ENCODE assay signal across 8 cellular contexts in the genomic region with DNA sequence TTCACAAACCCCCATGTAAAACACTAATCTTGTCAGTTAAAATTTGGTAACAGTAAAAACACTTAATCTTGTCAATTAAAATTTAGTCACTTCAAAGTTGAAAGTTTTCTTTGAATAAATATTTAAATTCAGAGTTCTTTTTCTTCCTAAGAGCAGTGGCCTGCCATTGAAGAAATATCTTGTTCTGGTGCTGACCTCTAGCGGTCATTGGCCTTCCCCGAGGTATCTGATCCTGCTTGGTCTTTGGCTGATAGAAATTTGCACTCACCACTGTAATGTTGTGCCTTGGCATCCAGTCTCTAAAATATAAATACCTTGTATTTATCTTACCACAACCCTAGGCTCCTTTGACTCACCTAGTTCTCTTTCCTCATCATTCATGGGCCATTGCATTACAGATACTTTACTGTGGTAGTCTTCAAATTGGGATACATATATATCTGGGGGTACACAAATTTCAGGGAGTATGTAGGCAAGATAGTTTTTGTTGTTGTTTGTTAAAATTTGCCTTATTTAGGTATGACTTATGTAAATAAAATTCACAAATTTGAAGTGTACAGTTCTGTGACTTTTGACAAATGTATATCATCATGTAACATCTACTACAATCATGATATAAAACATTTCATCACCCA. TPM values are rescaled to one million over a fixed set of nuclear protein-coding genes. Genes with fewer than 3 reads are reported as not detected.
DNase-seq lines count a peak whose midpoint lies in the region; ATAC-seq and TF ChIP-seq lines count a peak whose summit lies in the region.

No MANE protein-coding gene starts in this region.

- H3K23ac ChIP-seq in H9 (ENCODE audit: insufficient read length, low read depth, low read length): no peak overlapping the region

- H3K56ac ChIP-seq in H9 (ENCODE audit: insufficient read length, low read depth, low read length): no peak overlapping the region

- H4K20me1 ChIP-seq in DND-41 (ENCODE audit: insufficient read depth, low read length) (no peaks in the 10 kb centered on the region), H9 (ENCODE audit: control insufficient read depth, insufficient read depth, insufficient read length) (no peaks in the 10 kb centered on the region)

- H4K5ac ChIP-seq in H9 (ENCODE audit: insufficient read length, low read depth, low read length): no peak overlapping the region

- H3K27ac Mint-ChIP-seq in H9: no peak overlapping the region
- H3K27ac Mint-ChIP-seq in T-helper 2 cell treated with Interferon-gamma antibody and Interleukin-4, amounts not matched to agents 5 μg/mL and 100 μg/mL, for 36 hours: no peak overlapping the region

- DNase-seq in DND-41 (peak; percentile 72), H9 (peak; percentile 65), NCI-H1092 (lab: John Stamatoyannopoulos, UW) (peak; percentile 42), amygdala (lab: John Stamatoyannopoulos, UW) (peak in 43 of 56 donors; percentile 1 to 83 (median 35)), hepatic stellate cell (ENCODE audit: low spot score) (peak; percentile 62), skeletal muscle cell (ENCODE audit: low read depth) (peak; percentile 21)
- peak; percentile 46 for DNase-seq in T-helper 2 cell treated with Interferon-gamma antibody and Interleukin-4, amounts not matched to agents 5 μg/mL and 100 μg/mL, for 36 hours (ENCODE audit: low spot score)

- no peak overlapping the region for H3T11ph ChIP-seq in H9 (ENCODE audit: low read length)

- no peaks in the 10 kb centered on the region for H3K23me2 ChIP-seq in H9 (ENCODE audit: insufficient read length, low read depth, low read length, poor library complexity, severe bottlenecking)

- peak; percentile 88 for TF ChIP-seq CTCF in DND-41 (IDR thresholded peaks at IDR 0.05; ENCODE audit: borderline replicate concordance, extremely low read depth, low read length, poor library complexity, severe bottlenecking)
- TF ChIP-seq CTCF in H9 (conservative IDR thresholded peaks at IDR 0.05): peak; percentile 96

- no peak overlapping the region for H3K4me3 Mint-ChIP-seq in H9
- no peak overlapping the region for H3K4me3 Mint-ChIP-seq in T-helper 2 cell treated with Interferon-gamma antibody and Interleukin-4, amounts not matched to agents 5 μg/mL and 100 μg/mL, for 36 hours

- H2BK12ac ChIP-seq in H9 (ENCODE audit: insufficient read length, low read depth, low read length): no peak overlapping the region

- H3K36me3 ChIP-seq in DND-41 (ENCODE audit: insufficient read depth, low read length): no peaks in the 10 kb centered on the region

- H3K4me1 Mint-ChIP-seq in H9: no peaks in the 10 kb centered on the region
- H3K4me1 Mint-ChIP-seq in T-helper 2 cell treated with Interferon-gamma antibody and Interleukin-4, amounts not matched to agents 5 μg/mL and 100 μg/mL, for 36 hours (ENCODE audit: low read depth): peaks cover 2% of the 10 kb centered on the region

- no CpG with 5 or more reads among the region's 2 CpGs for WGBS in H9 (ENCODE audit: extremely low coverage, insufficient read length, low lambda C conversion rate)

- H3K9me3 ChIP-seq in DND-41 (ENCODE audit: insufficient read depth, low read length, severe bottlenecking) (no peaks in the 10 kb centered on the region), H9 (ENCODE audit: control insufficient read depth, low read depth, low read length) (no peaks in the 10 kb centered on the region)

- H3K18ac ChIP-seq in H9 (ENCODE audit: insufficient read length, low read depth, low read length): no peak overlapping the region

- no peak overlapping the region for H4K91ac ChIP-seq in H9 (ENCODE audit: insufficient read length, low read depth, low read length)

- H3K27me3 ChIP-seq in DND-41 (ENCODE audit: insufficient read depth, low read length, poor library complexity): no peaks in the 10 kb centered on the region
- H3K27me3 ChIP-seq in H9 (ENCODE audit: insufficient read depth, low read length): no peaks in the 10 kb centered on the region

- no peak overlapping the region for H4K8ac ChIP-seq in H9 (replicated peaks; ENCODE audit: insufficient read length, low read depth, low read length)

- no peak overlapping the region for H2BK20ac ChIP-seq in H9 (ENCODE audit: low read depth, low read length, poor library complexity, severe bottlenecking)

- peak; percentile 99 for ATAC-seq in DND-41 (ENCODE audit: insufficient read depth, low read depth)
- ATAC-seq in GM19397 (IDR thresholded peaks at IDR 0.05; ENCODE audit: unreplicated experiment): no peak

- H2BK5ac ChIP-seq in H9 (ENCODE audit: insufficient read length, low read length): no peak overlapping the region

- no peak overlapping the region for H3K14ac ChIP-seq in H9 (ENCODE audit: insufficient read depth, low read length)

- no peaks in the 10 kb centered on the region for H3K27me3 Mint-ChIP-seq in H9 (ENCODE audit: low read depth)
- no peaks in the 10 kb centered on the region for H3K27me3 Mint-ChIP-seq in T-helper 2 cell treated with Interferon-gamma antibody and Interleukin-4, amounts not matched to agents 5 μg/mL and 100 μg/mL, for 36 hours (ENCODE audit: low read depth)

- no peak overlapping the region for H3K9ac ChIP-seq in DND-41 (ENCODE audit: low read depth, low read length)
- H3K9ac ChIP-seq in H9 (ENCODE audit: extremely low read depth, insufficient read length, low read length): no peak overlapping the region

- H3K4me3 ChIP-seq in DND-41 (ENCODE audit: low read depth in 1 of 2, low read length in 2 of 2) (no peak overlapping the region), skeletal muscle cell (ENCODE audit: low read depth, low read length) (no peak overlapping the region)

- no peaks in the 10 kb centered on the region for H3K79me2 ChIP-seq in DND-41 (ENCODE audit: insufficient read depth, low read length)
- H3K79me2 ChIP-seq in H9 (ENCODE audit: insufficient read depth, low read length): no peaks in the 10 kb centered on the region

- H3K9me3 Mint-ChIP-seq in H9: peaks cover 0 to 1% of the 10 kb centered on the region in 2 experiments; a peak in 2 of 5 replicates
- no peaks in the 10 kb centered on the region for H3K9me3 Mint-ChIP-seq in T-helper 2 cell treated with Interferon-gamma antibody and Interleukin-4, amounts not matched to agents 5 μg/mL and 100 μg/mL, for 36 hours

- H3K36me3 Mint-ChIP-seq in H9 (ENCODE audit: insufficient read depth in 1 of 3, low read depth in 3 of 3): no peaks in the 10 kb centered on the region
- H3K36me3 Mint-ChIP-seq in T-helper 2 cell treated with Interferon-gamma antibody and Interleukin-4, amounts not matched to agents 5 μg/mL and 100 μg/mL, for 36 hours (ENCODE audit: low read depth): no peaks in the 10 kb centered on the region

- no peak overlapping the region for H2AFZ ChIP-seq in DND-41 (ENCODE audit: low read depth, low read length)
- H2AFZ ChIP-seq in H9 (ENCODE audit: low read length): no peak overlapping the region

- no peak overlapping the region for H3K4ac ChIP-seq in H9 (ENCODE audit: low read depth, low read length)

- no peaks in the 10 kb centered on the region for H3K79me1 ChIP-seq in H9 (ENCODE audit: insufficient read depth, low read depth, low read length, poor library complexity, severe bottlenecking)

- H2BK120ac ChIP-seq in H9 (ENCODE audit: low read depth, low read length, poor library complexity, severe bottlenecking): no peak overlapping the region

- H3K27ac ChIP-seq in DND-41 (ENCODE audit: low read length): no peak overlapping the region
- no peak overlapping the region for H3K27ac ChIP-seq in H9 (ENCODE audit: insufficient read length, low read depth, low read length)

- H2AK5ac ChIP-seq in H9 (ENCODE audit: insufficient read length, low read length): no peak overlapping the region

- no peaks in the 10 kb centered on the region for H3K4me1 ChIP-seq in DND-41 (ENCODE audit: insufficient read depth, low read length)
- peaks cover 5% of the 10 kb centered on the region; the same call in 1 of the 2 replicates for H3K4me1 ChIP-seq in H9 (ENCODE audit: insufficient read depth, low read length)

- no peak overlapping the region for H3K4me2 ChIP-seq in DND-41 (ENCODE audit: insufficient read depth, low read length)
- H3K4me2 ChIP-seq in H9 (ENCODE audit: insufficient read depth, insufficient read length, low read length): no peak overlapping the region

- H2BK15ac ChIP-seq in H9 (ENCODE audit: low read depth, low read length): no peak overlapping the region

RNA-seq across cellular contexts. Expression of a gene that starts 6.7 kb away (rescaled TPM):
- total RNA-seq in H9 (2021): 0.33 and 0.74 TPM in 2 replicates

RNA-seq across cellular contexts. Expression of a gene that starts 31.9 kb away (rescaled TPM):
- not detected in 2 replicates for total RNA-seq in H9 (2021)

RNA-seq across cellular contexts. Expression of a gene that starts 44.5 kb away (rescaled TPM):
- total RNA-seq in H9 (2021): not detected in 2 replicates

Comparison
In these comparisons a context has a peak if more than half of its experiments do, and no peak if none do; other contexts are left out.
1. DNase-seq: peak in every context shown above with its lines; median percentile 72 in DND-41; 65 in H9; 62 in hepatic stellate cell; 46 in T-helper 2 cell treated with Interferon-gamma antibody and Interleukin-4, amounts not matched to agents 5 μg/mL and 100 μg/mL, for 36 hours; 42 in NCI-H1092; 35 in amygdala; 21 in skeletal muscle cell.